In the genomic region with DNA sequence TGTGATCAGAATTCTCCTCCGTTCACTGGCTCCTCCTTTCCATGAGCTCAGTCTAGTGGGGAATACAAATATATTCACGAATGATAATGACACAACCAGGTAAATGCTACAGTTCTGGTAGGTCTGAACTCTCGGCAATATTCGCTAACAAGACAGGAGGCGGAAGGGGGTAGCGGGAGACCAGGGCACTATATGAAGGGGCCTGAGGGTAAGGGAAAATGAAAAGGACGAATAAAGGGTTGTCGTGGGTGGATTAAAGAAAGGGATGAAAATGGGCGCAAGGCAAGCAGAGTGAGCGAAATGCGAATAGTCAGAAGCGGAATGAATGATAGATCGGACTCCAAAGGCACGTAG, we compare ENCODE assay signal across 8 cellular contexts. TPM values are rescaled to one million over a fixed set of nuclear protein-coding genes. Genes with fewer than 3 reads are reported as not detected.
DNase-seq lines count a peak whose midpoint lies in the region; ATAC-seq and TF ChIP-seq lines count a peak whose summit lies in the region.

No MANE protein-coding gene starts in this region.

- no peaks in the 10 kb centered on the region for H3K27me3 ChIP-seq in aorta (ENCODE audit: control insufficient read depth in 1 of 2, insufficient read depth in 2 of 2, low read length in 1 of 2)

- DNase-seq in AG04449 (ENCODE audit: low read depth, low spot score) (no peak), memory B cell (ENCODE audit: low spot score in 2 of 2) (peak in 1 of 2 donors; percentile 1), aorta (no peak), islet precursor cell (no peak), NCI-H128 (lab: John Stamatoyannopoulos, UW; ENCODE audit: unreplicated experiment) (no peak)
- DNase-seq in Jurkat, Clone E6-1 (ENCODE audit: low read depth, low spot score): no peak
- no peak for DNase-seq in central memory CD8-positive, alpha-beta T cell (ENCODE audit: low spot score in 2 of 2)

- no peak for TF ChIP-seq CTCF in AG04449 (IDR thresholded peaks at IDR 0.05; ENCODE audit: insufficient read depth, low read length, missing control alignments)

- H3K4me3 ChIP-seq in AG04449 (ENCODE audit: low read depth, low read length) (peak overlapping the region; percentile 70), aorta (ENCODE audit: low read length in 2 of 2) (peak overlapping the region; percentile 60 to 81)
- H3K4me3 ChIP-seq in Jurkat, Clone E6-1 (ENCODE audit: low read length): peak overlapping the region; percentile 72

- H3K27ac ChIP-seq in aorta (ENCODE audit: low read depth in 1 of 2, low read length in 2 of 2): peak overlapping the region in 1 of 2 donors; percentile 96

- ATAC-seq in GM19328 (IDR thresholded peaks at IDR 0.05; ENCODE audit: unreplicated experiment): peak; percentile 34
- peak; percentile 11 for ATAC-seq in central memory CD8-positive, alpha-beta T cell (replicated peaks; ENCODE audit: extremely low read depth, poor library complexity, severe bottlenecking)
- no peak for ATAC-seq in memory B cell (ENCODE audit: low read depth)
- ATAC-seq in aorta (ENCODE audit: low FRiP score): no peak

- H3K4me3 Mint-ChIP-seq in central memory CD8-positive, alpha-beta T cell: peak overlapping the region; percentile 89
- H3K4me3 Mint-ChIP-seq in memory B cell: peak overlapping the region; percentile 95

- peak overlapping the region; percentile 93 for H3K27ac Mint-ChIP-seq in central memory CD8-positive, alpha-beta T cell (ENCODE audit: low read depth)
- peak overlapping the region; percentile 97 for H3K27ac Mint-ChIP-seq in memory B cell

- intact Hi-C loops in aorta (cut with DNase I): loop anchor here in 1 of 2 donors (5.0 kb wide), 1 partner anchor 71 kb away; the partner anchor contains the start of genes NDUFA1 and RNF113A

- H3K4me1 ChIP-seq in aorta (ENCODE audit: control insufficient read depth in 1 of 2, insufficient read depth in 2 of 2, low read length in 2 of 2): no peaks in the 10 kb centered on the region

- H3K27me3 Mint-ChIP-seq in central memory CD8-positive, alpha-beta T cell: no peaks in the 10 kb centered on the region
- H3K27me3 Mint-ChIP-seq in memory B cell: no peaks in the 10 kb centered on the region

- H3K9me3 ChIP-seq in aorta (ENCODE audit: control insufficient read depth, low read length): no peaks in the 10 kb centered on the region

- peaks cover 14% of the 10 kb centered on the region for H3K36me3 Mint-ChIP-seq in central memory CD8-positive, alpha-beta T cell (ENCODE audit: insufficient read depth)
- peaks cover 4% of the 10 kb centered on the region for H3K36me3 Mint-ChIP-seq in memory B cell

- CTCF ChIA-PET in AG04449 (lab: Yijun Ruan, JAX): interaction anchor here (1.6 kb wide), 1 partner anchor 19 kb away, joined by 3 read pairs; no protein-coding TSS in a partner anchor

- no peaks in the 10 kb centered on the region for H3K36me3 ChIP-seq in aorta (ENCODE audit: control insufficient read depth in 1 of 2, insufficient read depth in 2 of 2, low read length in 1 of 2)

- POLR2A ChIA-PET in AG04449 (lab: Yijun Ruan, JAX): no interaction called here

- H3K4me1 Mint-ChIP-seq in central memory CD8-positive, alpha-beta T cell: peaks cover 20% of the 10 kb centered on the region
- peaks cover 12% of the 10 kb centered on the region for H3K4me1 Mint-ChIP-seq in memory B cell

- 1 to 26% methylated on average over 14 of the region's 14 CpGs for WGBS in aorta, 2 donors

- H3K9me3 Mint-ChIP-seq in central memory CD8-positive, alpha-beta T cell: no peaks in the 10 kb centered on the region
- H3K9me3 Mint-ChIP-seq in memory B cell: no peaks in the 10 kb centered on the region

RNA-seq across cellular contexts. Expression of gene NKAP, which starts 0.7 kb away (rescaled TPM):
- 14.0 TPM for polyA plus RNA-seq in Jurkat, Clone E6-1 (2012; ENCODE audit: insufficient read depth, insufficient read length)
- 1 to 10 TPM; 7.0 to 8.0 TPM for total RNA-seq in aorta
- 1 to 10 TPM; 2.9 to 7.5 TPM for polyA plus RNA-seq in aorta

RNA-seq across cellular contexts. Expression of gene AKAP14, which starts 47.1 kb away (rescaled TPM):
- not detected for polyA plus RNA-seq in Jurkat, Clone E6-1 (2012; ENCODE audit: insufficient read depth, insufficient read length)
- not detected for total RNA-seq in aorta
- polyA plus RNA-seq in aorta: not detected

Comparison
In these comparisons a context has a peak if more than half of its experiments do, and no peak if none do; other contexts are left out.
1. ATAC-seq: peak in GM19328 (single experiment) and central memory CD8-positive, alpha-beta T cell (single experiment); none in memory B cell (single experiment) and aorta (single experiment).
2. Peak in every context shown above with its lines, with median percentiles within 50 percentile points of each other: H3K4me3 ChIP-seq.